In the genomic region with DNA sequence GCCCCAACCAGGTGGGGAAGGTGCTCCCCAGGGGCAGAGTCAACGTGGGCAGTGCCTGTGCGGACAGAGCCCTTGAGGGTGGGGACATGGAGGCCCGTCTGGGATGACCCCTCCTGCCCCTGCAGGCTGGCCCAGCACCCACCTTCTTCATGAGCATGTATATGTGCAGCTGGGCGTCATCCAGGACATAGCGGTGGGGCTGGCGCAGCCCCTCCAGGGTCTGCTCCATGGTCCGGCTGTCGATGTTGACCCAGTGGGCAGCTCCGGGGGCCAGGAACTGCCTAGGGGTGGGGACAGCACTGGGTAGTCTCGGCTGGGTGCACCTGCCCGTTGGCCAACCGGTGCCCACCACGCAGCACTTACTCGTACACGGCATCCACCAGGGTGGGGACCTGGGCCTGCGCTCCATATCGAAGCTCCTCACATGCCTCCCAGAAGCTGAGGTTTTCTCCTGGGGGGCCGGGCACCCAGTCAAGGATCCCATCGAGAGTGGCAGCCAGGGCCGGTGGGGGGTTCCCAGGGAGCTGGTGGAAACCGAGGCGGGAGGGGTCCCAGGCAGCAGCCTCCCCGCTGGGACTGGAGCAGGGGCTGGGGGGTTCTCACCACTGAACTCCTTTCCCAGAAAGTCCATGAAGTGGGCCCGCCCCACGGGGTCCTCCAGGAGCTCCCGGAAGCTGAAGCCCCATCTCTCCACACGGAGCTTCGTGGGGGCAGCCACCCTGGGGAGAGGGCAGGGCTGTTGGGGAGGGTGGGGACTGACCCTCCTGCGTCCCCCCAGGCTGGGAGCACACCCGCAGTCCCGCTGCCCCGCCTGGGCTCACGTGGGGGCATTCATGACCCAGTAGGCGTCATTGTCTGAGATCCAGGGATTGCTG, we compare ENCODE assay signal across 33 cellular contexts. TPM values are rescaled to one million over a fixed set of nuclear protein-coding genes. Genes with fewer than 3 reads are reported as not detected.
"Had no signal": no experiment of that assay in that cellular context is flagged by ENCODE, and none has a peak within 500 bp of the region (broad histone marks: within the 10 kb centered on the region; RNA-seq: fewer than 3 reads in every experiment).

No MANE protein-coding gene starts in this region.

- ATAC-seq: activated CD8-positive, alpha-beta T cell treated with anti-CD3 and anti-CD28 coated beads, Interleukin-2, amount 10 ng/mL, durations not matched to agents 7 days and 5 days; activated naive CD8-positive, alpha-beta T cell treated with anti-CD3 and anti-CD28 coated beads, Interleukin-2, amount 50 U/mL, for 24 hours; PC-3 had no signal

- H3K27me3 ChIP-seq: Peyer's patch, SJCRH30 had no signal

- H3K4me2 ChIP-seq: KMS-11 had no signal

- H3K4me3 ChIP-seq: SJCRH30, SK-N-MC had no signal

- H3K9me3 ChIP-seq: Peyer's patch, SJCRH30 had no signal

- H3K27ac ChIP-seq: brain microvascular endothelial cell, KMS-11, SJCRH30, SK-N-MC had no signal

- H3K36me3 ChIP-seq: brain microvascular endothelial cell, Peyer's patch, SJCRH30 had no signal

- DNase-seq: activated CD4-positive, alpha-beta T cell treated with anti-CD3 and anti-CD28 coated beads, Interleukin-2, amount 10 ng/mL, durations not matched to agents 7 days and 5 days; activated CD4-positive, alpha-beta T cell treated with anti-CD3 and anti-CD28 coated beads, Interleukin-2, amount 50 U/mL, for 48 hours; activated CD8-positive, alpha-beta memory T cell treated with anti-CD3 and anti-CD28 coated beads, Interleukin-2, amount 50 U/mL, for 4 hours; activated CD8-positive, alpha-beta T cell treated with anti-CD3 and anti-CD28 coated beads, Interleukin-2, amount 10 ng/mL, durations not matched to agents 7 days and 5 days; activated effector memory CD4-positive, alpha-beta T cell treated with Interleukin-2 at 50 U/mL for 16 hours; activated naive CD4-positive, alpha-beta T cell treated with anti-CD3 and anti-CD28 coated beads, Interleukin-2, amount 10 ng/mL, durations not matched to agents 7 days and 5 days; activated naive CD8-positive, alpha-beta T cell treated with anti-CD3 and anti-CD28 coated beads, Interleukin-2, amount 50 U/mL, for 24 hours; activated T-cell treated with anti-CD3 and anti-CD28 coated beads, Interleukin-2, amount 50 U/mL, for 48 hours; anterior cingulate cortex; brain microvascular endothelial cell; MM.1S; MV-4-11; NCI-H1092 treated with DMSO at 0.1 percent for 48 hours; NCI-H1417; NCI-H146; NCI-H187; NCI-H2029 treated with DMSO at 0.1 percent for 48 hours; NCI-H2107; NCI-H2171; NCI-H510A; NCI-H526; NCI-H748 treated with DMSO at 0.1 percent for 48 hours; NK-92 treated with Interleukin-12 subunit alpha and Interleukin-12 subunit beta, amount 100 ng/mL, for 24 hours; PC-3; RPMI8226; SHP77; SJCRH30 had no signal

- FAIRE-seq: TTC549 had no signal

- H3K9ac ChIP-seq: KMS-11 had no signal

RNA-seq across cellular contexts. Expression of a gene that starts 5.1 kb away (rescaled TPM):
- total RNA-seq: activated CD4-positive, alpha-beta T cell treated with anti-CD3 and anti-CD28 coated beads, Interleukin-2, amount 10 ng/mL, durations not matched to agents 7 days and 5 days; activated CD8-positive, alpha-beta T cell treated with anti-CD3 and anti-CD28 coated beads, Interleukin-2, amount 10 ng/mL, durations not matched to agents 7 days and 5 days; SJCRH30 had no signal

RNA-seq across cellular contexts. Expression of a gene that starts 9.8 kb away (rescaled TPM):
- total RNA-seq: activated CD4-positive, alpha-beta T cell treated with anti-CD3 and anti-CD28 coated beads, Interleukin-2, amount 10 ng/mL, durations not matched to agents 7 days and 5 days; activated CD8-positive, alpha-beta T cell treated with anti-CD3 and anti-CD28 coated beads, Interleukin-2, amount 10 ng/mL, durations not matched to agents 7 days and 5 days; LHCN-M2; PC-3; SJCRH30; T-helper 1 cell treated with Interleukin-12 subunit alpha and Interleukin-12 subunit beta and Interleukin-4 antibody, amounts not matched to agents 30 ng/mL and 1 ng/mL, for 36 hours had no signal

RNA-seq across cellular contexts. Expression of a gene that starts 12.3 kb away (rescaled TPM):
- total RNA-seq: activated CD4-positive, alpha-beta T cell treated with anti-CD3 and anti-CD28 coated beads, Interleukin-2, amount 10 ng/mL, durations not matched to agents 7 days and 5 days; activated CD8-positive, alpha-beta T cell treated with anti-CD3 and anti-CD28 coated beads, Interleukin-2, amount 10 ng/mL, durations not matched to agents 7 days and 5 days; PC-3; T-helper 1 cell treated with Interleukin-12 subunit alpha and Interleukin-12 subunit beta and Interleukin-4 antibody, amounts not matched to agents 30 ng/mL and 1 ng/mL, for 36 hours had no signal
